Comparison of ENCODE assay signal across 15 cellular contexts in genomic region chr2:104375206-104375605, GRCh38.
"Had no signal": no experiment of that assay in that cellular context is flagged by ENCODE, and none has a peak within 500 bp of the region (broad histone marks: within the 10 kb centered on the region; RNA-seq: fewer than 3 reads in every experiment).

No MANE protein-coding gene starts in this region.

- H3K9me3 Mint-ChIP-seq: activated naive CD8-positive, alpha-beta T cell treated with anti-CD3 and anti-CD28 coated beads for 36 hours; dendritic cell treated with granulocyte-macrophage colony-stimulating factor and Interleukin-4, amounts not matched to agents 40 ng/mL and 50 ng/mL, for 4 days; mesothelial cell of epicardium; nephron had no signal

- DNase-seq: activated CD4-positive, alpha-beta T cell treated with anti-CD3 and anti-CD28 coated beads, Interleukin-2, amount 50 U/mL, for 4 hours; activated naive CD8-positive, alpha-beta T cell treated with anti-CD3 and anti-CD28 coated beads for 36 hours; amniotic stem cell; effector CD8-positive, alpha-beta T cell; esophagus squamous epithelium; islet precursor cell; stimulated activated naive B cell treated with anti-CD40 and anti-IgM and Interleukin-4, amounts not matched to agents 10 μg/mL and 1 μg/mL and 100 μg/mL, for 72 hours; upper lobe of right lung had no signal

- H3K4me3 Mint-ChIP-seq: activated naive CD8-positive, alpha-beta T cell treated with anti-CD3 and anti-CD28 coated beads for 36 hours; dendritic cell treated with granulocyte-macrophage colony-stimulating factor and Interleukin-4, amounts not matched to agents 40 ng/mL and 50 ng/mL, for 4 days; mesothelial cell of epicardium; nephron; stimulated activated naive B cell treated with anti-CD40 and anti-IgM and Interleukin-4, amounts not matched to agents 10 μg/mL and 1 μg/mL and 100 μg/mL, for 72 hours; T-helper 2 cell treated with Interferon-gamma antibody and Interleukin-4, amounts not matched to agents 5 μg/mL and 100 μg/mL, for 36 hours had no signal

- ATAC-seq: stimulated activated naive B cell treated with anti-CD40 and anti-IgM and Interleukin-4, amounts not matched to agents 10 μg/mL and 1 μg/mL and 100 μg/mL, for 72 hours; upper lobe of right lung had no signal

- H3K27ac Mint-ChIP-seq: activated naive CD8-positive, alpha-beta T cell treated with anti-CD3 and anti-CD28 coated beads for 36 hours; dendritic cell treated with granulocyte-macrophage colony-stimulating factor and Interleukin-4, amounts not matched to agents 40 ng/mL and 50 ng/mL, for 4 days; mesothelial cell of epicardium; nephron; stimulated activated naive B cell treated with anti-CD40 and anti-IgM and Interleukin-4, amounts not matched to agents 10 μg/mL and 1 μg/mL and 100 μg/mL, for 72 hours; T-helper 2 cell treated with Interferon-gamma antibody and Interleukin-4, amounts not matched to agents 5 μg/mL and 100 μg/mL, for 36 hours had no signal

- FAIRE-seq: TTC549 had no signal

- H3K36me3 Mint-ChIP-seq: mesothelial cell of epicardium; stimulated activated naive B cell treated with anti-CD40 and anti-IgM and Interleukin-4, amounts not matched to agents 10 μg/mL and 1 μg/mL and 100 μg/mL, for 72 hours had no signal

- H3K27ac ChIP-seq: cardiac muscle cell, esophagus squamous epithelium, thoracic aorta, upper lobe of right lung had no signal
